ENCODE assay signal across 8 cellular contexts in genomic region chr6:158060447-158061360, GRCh38.
DNase-seq lines count a peak whose midpoint lies in the region; ATAC-seq, FAIRE-seq and TF ChIP-seq lines count a peak whose summit lies in the region.

No MANE protein-coding gene starts in this region.

- TF ChIP-seq CTCF in VCaP (conservative IDR thresholded peaks at IDR 0.05): no peak

- H3K27ac ChIP-seq in VCaP: peak overlapping the region; percentile 99

- ATAC-seq in Right ventricle myocardium superior (ENCODE audit: poor library complexity) (peak; percentile 88), HG02885 (IDR thresholded peaks at IDR 0.05; ENCODE audit: poor library complexity, unreplicated experiment) (no peak)

- FAIRE-seq in urothelium cell line (lab: Jason Lieb, UNC): no peak

- DNase-seq in AG08395 (ENCODE audit: low spot score) (peak; percentile 91), HT1080 (ENCODE audit: low read depth) (peak; percentile 83), Right ventricle myocardium superior (peak; percentile 91), pulmonary artery endothelial cell (ENCODE audit: low read depth, low spot score) (peak; percentile 87), NCI-H524 (lab: John Stamatoyannopoulos, UW) (no peak), urothelium cell line (ENCODE audit: low spot score) (no peak)

- intact Hi-C loops in Right ventricle myocardium superior (cut with DNase I): no loop called here

Comparison
In these comparisons a context has a peak if more than half of its experiments do, and no peak if none do; other contexts are left out.
1. DNase-seq: peak in AG08395 (single experiment), HT1080 (single experiment), Right ventricle myocardium superior (single experiment) and pulmonary artery endothelial cell (single experiment); none in NCI-H524 (0 of 2) and urothelium cell line (single experiment).